In the genomic region with DNA sequence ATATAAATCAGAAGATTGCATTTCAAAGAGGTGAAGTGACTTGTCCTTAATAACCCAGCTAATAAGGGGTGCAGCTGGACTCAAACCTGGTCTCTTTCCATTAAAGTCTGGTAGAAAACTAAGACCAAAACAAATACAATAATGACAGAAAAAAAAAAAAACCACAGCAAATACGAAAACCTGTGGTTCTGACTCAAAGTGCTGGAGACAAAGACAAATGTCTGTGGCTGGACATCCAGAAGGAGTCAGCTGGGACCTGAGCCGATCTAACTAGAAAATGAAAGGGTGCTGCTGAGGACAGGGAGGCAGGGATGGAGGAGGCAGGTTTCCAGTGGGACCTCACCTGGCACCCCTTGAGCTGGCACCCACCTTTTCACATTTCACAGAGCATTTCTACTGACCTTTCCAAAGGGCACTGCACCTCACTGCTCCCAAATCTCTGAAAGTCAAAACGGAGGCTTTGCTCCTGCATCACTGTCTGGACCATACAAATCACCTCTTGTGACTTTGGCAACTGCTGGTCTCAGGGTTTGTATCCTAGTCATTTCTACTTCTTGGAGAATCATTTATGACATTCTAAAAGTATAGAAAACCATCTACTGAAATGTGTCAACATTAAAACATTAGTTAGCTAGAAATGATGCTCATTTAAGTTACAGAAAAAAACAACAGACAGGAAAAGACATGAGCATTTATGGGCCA, we compare ENCODE assay signal across 20 cellular contexts.
DNase-seq lines count a peak whose midpoint lies in the region; ATAC-seq, FAIRE-seq and TF ChIP-seq lines count a peak whose summit lies in the region.
"Had no signal": no experiment of that assay in that cellular context is flagged by ENCODE, and none has a peak within 500 bp of the region (broad histone marks: within the 10 kb centered on the region; RNA-seq: fewer than 3 reads in every experiment).

No MANE protein-coding gene starts in this region.

- peaks cover 0 to 24% (median 4%) of the 10 kb centered on the region in 3 donors for H3K4me1 ChIP-seq in gastroesophageal sphincter
- peaks cover under 1% of the 10 kb centered on the region for H3K4me1 ChIP-seq in testis
- H3K4me1 ChIP-seq: parathyroid adenoma, thyroid gland had no signal

- no peaks in the 10 kb centered on the region for H3K36me3 ChIP-seq in gastroesophageal sphincter
- no peaks in the 10 kb centered on the region for H3K36me3 ChIP-seq in testis (ENCODE audit: low read depth, missing control alignments)
- H3K36me3 ChIP-seq: SJSA1, thyroid gland had no signal

- H3K9me3 ChIP-seq in gastroesophageal sphincter (no peaks in the 10 kb centered on the region), testis (no peaks in the 10 kb centered on the region)
- H3K9me3 ChIP-seq: SJSA1, thyroid gland had no signal

- H3K27me3 ChIP-seq in gastroesophageal sphincter (no peaks in the 10 kb centered on the region), testis (no peaks in the 10 kb centered on the region)
- H3K27me3 ChIP-seq: SJSA1, thyroid gland had no signal

- H3K4me3 ChIP-seq in AG10803 (ENCODE audit: low read length) (no peak overlapping the region), gastroesophageal sphincter (no peak overlapping the region), testis (no peak overlapping the region)
- H3K4me3 ChIP-seq: SJSA1, thyroid gland had no signal

- TF ChIP-seq CTCF in AG10803 (conservative IDR thresholded peaks at IDR 0.05; ENCODE audit: low read length) (no peak), gastroesophageal sphincter (IDR thresholded peaks at IDR 0.05) (no peak), testis (IDR thresholded peaks at IDR 0.05) (no peak)

- TF ChIP-seq POLR2A in gastroesophageal sphincter (IDR thresholded peaks at IDR 0.05): no peak
- TF ChIP-seq POLR2A in testis (IDR thresholded peaks at IDR 0.05): no peak

- TF ChIP-seq EP300 in gastroesophageal sphincter (IDR thresholded peaks at IDR 0.05): no peak

- intact Hi-C loops in testis (cut with DNase I; ENCODE audit: low total_unique reads): no loop called here

- FAIRE-seq in HTR-8/SVneo (lab: Jason Lieb, UNC): no peak
- FAIRE-seq: bronchial epithelial cell had no signal

- 41 to 50% methylated on average over 2 to 3 of the region's 3 CpGs for WGBS in gastroesophageal sphincter (ENCODE audit: low coverage in 1 of 2), 2 donors
- WGBS in testis, 2 donors: 81 to 87% methylated on average over 3 of the region's 3 CpGs

- H3K27ac ChIP-seq in gastroesophageal sphincter: peak overlapping the region; percentile 14 to 74 (median 40)
- no peak overlapping the region for H3K27ac ChIP-seq in testis
- H3K27ac ChIP-seq: parathyroid adenoma, SJSA1, thyroid gland had no signal

- ATAC-seq in GM19035 (IDR thresholded peaks at IDR 0.05; ENCODE audit: unreplicated experiment): peak; percentile 38
- no peak for ATAC-seq in gastroesophageal sphincter

- DNase-seq in AG10803 (ENCODE audit: low read depth) (peak; percentile 68), M059J (ENCODE audit: low read depth) (peak; percentile 81), HTR-8/SVneo (ENCODE audit: insufficient read length, low spot score) (no peak), globus pallidus (ENCODE audit: low spot score) (no peak), testis (no peak)
- DNase-seq in activated effector memory CD4-positive, alpha-beta T cell treated with Interleukin-2 at 50 U/mL for 16 hours: no peak
- DNase-seq: activated CD4-positive, alpha-beta T cell treated with anti-CD3 and anti-CD28 coated beads, Interleukin-2, amount 50 U/mL, for 1 hour; C1 segment of cervical spinal cord; DMS79; effector CD4-positive, alpha-beta T cell; foreskin melanocyte; midbrain; NCI-H1417; T1000; thyroid gland had no signal

Comparison
In these comparisons a context has a peak if more than half of its experiments do, and no peak if none do; other contexts are left out.
1. DNase-seq: peak in AG10803 (single experiment) and M059J (single experiment); none in HTR-8/SVneo (single experiment), globus pallidus (single experiment), activated effector memory CD4-positive, alpha-beta T cell treated with Interleukin-2 at 50 U/mL for 16 hours (single experiment) and testis (single experiment).
2. H3K27ac ChIP-seq: peak in gastroesophageal sphincter (4 of 4); none in testis (0 of 2).